8 cellular contexts compared by ENCODE assay signal in the genomic region with DNA sequence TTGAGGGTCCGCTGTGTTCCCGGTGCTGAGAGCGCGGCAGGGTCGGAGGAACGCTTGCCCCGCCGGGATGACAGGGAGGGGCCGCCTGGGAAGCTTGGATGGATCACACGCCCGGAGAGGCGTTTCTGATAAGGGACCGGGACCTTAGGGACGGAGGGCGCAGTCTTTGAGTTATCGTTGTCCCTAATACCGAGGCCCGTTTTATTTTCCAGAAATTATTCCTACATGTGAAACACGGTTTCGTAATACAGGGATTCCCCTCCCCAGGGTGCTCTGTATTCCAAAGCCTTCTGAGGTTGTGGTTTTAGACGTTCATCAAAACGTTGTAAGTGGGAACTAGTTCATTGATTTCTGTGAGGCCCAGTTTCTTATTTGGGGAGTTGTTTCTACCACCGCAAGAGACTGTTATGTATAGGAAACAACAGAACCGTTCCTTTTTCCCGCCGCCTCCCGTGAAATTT. TPM values are rescaled to one million over a fixed set of nuclear protein-coding genes. Genes with fewer than 3 reads are reported as not detected.
DNase-seq lines count a peak whose midpoint lies in the region; ATAC-seq, FAIRE-seq and TF ChIP-seq lines count a peak whose summit lies in the region.

No MANE protein-coding gene starts in this region.

- H3K79me2 ChIP-seq in endothelial cell of umbilical vein (ENCODE audit: control insufficient read depth, insufficient read depth, low read length): peaks cover 26% of the 10 kb centered on the region

- H3K4me1 Mint-ChIP-seq in Calu3 (ENCODE audit: low read depth, unreplicated experiment): peaks cover 11% of the 10 kb centered on the region

- dilution Hi-C loops in endothelial cell of umbilical vein (cut with MboI; ENCODE audit: extremely low pct_ligation_motif_present, low sequenced_read_pairs): no loop called here

- H3K9me3 ChIP-seq in endothelial cell of umbilical vein (replicated peaks; ENCODE audit: control insufficient read depth, insufficient read depth, low read length) (no peaks in the 10 kb centered on the region), mucosa of descending colon (no peaks in the 10 kb centered on the region)

- H3K4me3 Mint-ChIP-seq in Calu3 (ENCODE audit: low read depth, unreplicated experiment): peak overlapping the region; percentile 97

- peak overlapping the region; percentile 66 for H3K9ac ChIP-seq in endothelial cell of umbilical vein (replicated peaks; ENCODE audit: extremely low read depth, insufficient read depth, low read length)

- BruUV-seq in Calu3 (replicated peaks; lab: Mats Ljungman, UMichigan): no TSS peak
- BruUV-seq in endothelial cell of umbilical vein (replicated peaks; lab: Mats Ljungman, UMichigan): no TSS peak

- H4K20me1 ChIP-seq in endothelial cell of umbilical vein (replicated peaks; ENCODE audit: control insufficient read depth, extremely low read depth, insufficient read depth, low read length): no peaks in the 10 kb centered on the region

- TF ChIP-seq POLR2A in endothelial cell of umbilical vein (IDR thresholded peaks at IDR 0.05; ENCODE audit: low read depth, low read length): no peak

- H3K9me1 ChIP-seq in endothelial cell of umbilical vein (replicated peaks; ENCODE audit: control insufficient read depth, extremely low read depth, insufficient read depth, low read length): no peaks in the 10 kb centered on the region

- CTCF ChIA-PET in Calu3 (lab: Charles Lee): interaction anchor here (0.8 kb wide), 1 partner anchor 244 kb away, joined by 4 read pairs; no protein-coding TSS in a partner anchor
- CTCF ChIA-PET in endothelial cell of umbilical vein (lab: Charles Lee): interaction anchor here (1.0 to 3.0 kb wide), 2 partner anchors 15 to 18 kb away, joined by 4 to 18 read pairs; no protein-coding TSS in a partner anchor

- no peaks in the 10 kb centered on the region for H3K27me3 Mint-ChIP-seq in Calu3 (ENCODE audit: unreplicated experiment)

- ATAC-seq in HG02623 (IDR thresholded peaks at IDR 0.05; ENCODE audit: unreplicated experiment) (peak; percentile 5), mucosa of descending colon (peak; percentile 30), HG03342 (IDR thresholded peaks at IDR 0.05; ENCODE audit: unreplicated experiment) (no peak), HG02981 (IDR thresholded peaks at IDR 0.05; ENCODE audit: unreplicated experiment) (no peak)

- intact Hi-C loops in Calu3 (cut with micrococcal nuclease; ENCODE audit: unreplicated experiment): no loop called here
- intact Hi-C loops in endothelial cell of umbilical vein (cut with micrococcal nuclease): loop anchor here (1.0 to 2.0 kb wide), 3 partner anchors 94 to 235 kb away; a partner anchor contains a TSS
- intact Hi-C loops in mucosa of descending colon (cut with DNase I, micrococcal nuclease): no loop called here

- H3K4me1 ChIP-seq in endothelial cell of umbilical vein (ENCODE audit: control insufficient read depth, extremely low read depth, insufficient read depth, low read length) (peaks cover 11% of the 10 kb centered on the region), mucosa of descending colon (ENCODE audit: low read depth) (peaks cover 4% of the 10 kb centered on the region)

- no peaks in the 10 kb centered on the region for H3K27me3 ChIP-seq in endothelial cell of umbilical vein (ENCODE audit: control insufficient read depth in 2 of 2, insufficient read depth in 2 of 2, low read length in 2 of 2)

- no peak for TF ChIP-seq CTCF in Calu3 (IDR thresholded peaks at IDR 0.05; ENCODE audit: unreplicated experiment)
- no peak for TF ChIP-seq CTCF in endothelial cell of umbilical vein (IDR thresholded peaks at IDR 0.05; ENCODE audit: extremely low read depth in 1 of 2, insufficient read depth in 1 of 2, low read depth in 1 of 2, low read length in 2 of 2)
- TF ChIP-seq CTCF in mucosa of descending colon (IDR thresholded peaks at IDR 0.05): no peak

- peaks cover 37% of the 10 kb centered on the region for H3K36me3 Mint-ChIP-seq in Calu3 (ENCODE audit: insufficient read depth, unreplicated experiment)

- H3K4me3 ChIP-seq in endothelial cell of umbilical vein (replicated peaks in 1 of 3; ENCODE audit: insufficient read depth in 1 of 3, low read depth in 1 of 3, low read length in 3 of 3) (peak overlapping the region; percentile 57 to 83 (median 74)), mucosa of descending colon (peak overlapping the region; percentile 56)

- H3K36me3 ChIP-seq in endothelial cell of umbilical vein (ENCODE audit: control insufficient read depth in 2 of 2, extremely low read depth in 1 of 2, insufficient read depth in 2 of 2, low read length in 2 of 2): peaks cover 6 to 14% of the 10 kb centered on the region in 2 experiments
- H3K36me3 ChIP-seq in mucosa of descending colon (ENCODE audit: low read depth): no peaks in the 10 kb centered on the region

- H3K27ac Mint-ChIP-seq in Calu3 (ENCODE audit: unreplicated experiment): peak overlapping the region; percentile 68

- FAIRE-seq in endothelial cell of umbilical vein (lab: Jason Lieb, UNC): peak; percentile 72

- POLR2A ChIA-PET in endothelial cell of umbilical vein (lab: Charles Lee): no interaction called here

- H2AFZ ChIP-seq in endothelial cell of umbilical vein (ENCODE audit: low read depth, low read length): peak overlapping the region; percentile 52

- DNase-seq in Calu3 (peak; percentile 40), SK-N-DZ (ENCODE audit: low spot score) (peak; percentile 16), endothelial cell of umbilical vein (ENCODE audit: low read depth, low spot score) (peak; percentile 39), mucosa of descending colon (peak in 1 of 3 donors; percentile 41)
- no peak for DNase-seq in stimulated activated CD4-positive, alpha-beta T cell treated with anti-CD3 and anti-CD28 coated beads, Interleukin-1b, Interleukin-23, amount 100 ng/mL, for 48 hours

- peak overlapping the region; percentile 48 for H3K27ac ChIP-seq in endothelial cell of umbilical vein (ENCODE audit: insufficient read depth, low read depth, low read length)

- H3K9me3 Mint-ChIP-seq in Calu3 (ENCODE audit: low read depth, unreplicated experiment): no peaks in the 10 kb centered on the region

- H3K4me2 ChIP-seq in endothelial cell of umbilical vein (ENCODE audit: insufficient read depth, low read length): peak overlapping the region; percentile 82

TF ChIP-seq in endothelial cell of umbilical vein, 7 proteins besides CTCF, POLR2A, EP300 and RAD21:
- TF ChIP-seq JUN (IDR thresholded peaks at IDR 0.05; ENCODE audit: borderline replicate concordance, insufficient read depth, insufficient read length, low read depth) (no peak), POLR2AphosphoS5 (IDR thresholded peaks at IDR 0.05; ENCODE audit: insufficient read depth, low read depth, low read length) (no peak), EZH2 (IDR thresholded peaks at IDR 0.05; ENCODE audit: borderline replicate concordance, low read depth, low read length, severe bottlenecking) (no peak), FOS (IDR thresholded peaks at IDR 0.05; ENCODE audit: borderline replicate concordance, insufficient read depth, low read length) (no peak), GATA2 (IDR thresholded peaks at IDR 0.05; ENCODE audit: insufficient read depth, insufficient read length, low read depth, low read length) (no peak), MYC (IDR thresholded peaks at IDR 0.05; ENCODE audit: low read depth, low read length) (no peak)
- TF ChIP-seq, protein P1, sequence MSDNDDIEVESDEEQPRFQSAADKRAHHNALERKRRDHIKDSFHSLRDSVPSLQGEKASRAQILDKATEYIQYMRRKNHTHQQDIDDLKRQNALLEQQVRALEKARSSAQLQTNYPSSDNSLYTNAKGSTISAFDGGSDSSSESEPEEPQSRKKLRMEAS (IDR thresholded peaks at IDR 0.05; ENCODE audit: insufficient read depth, insufficient read length): no peak
TF ChIP-seq in endothelial cell of umbilical vein: peak in this region for 0.

RNA-seq across cellular contexts. Expression of a gene that starts 0.7 kb away (rescaled TPM):
- 154 TPM in 2 replicates for total RNA-seq in Calu3 (2022)
- 241 and 263 TPM in 2 replicates for polyA plus RNA-seq in SK-N-DZ (2014; cell fraction: cytosol; rRNA removed)
- polyA plus RNA-seq in SK-N-DZ (2014; cell fraction: nucleus; rRNA removed): 171 and 223 TPM in 2 replicates
- 154 and 168 TPM in 2 replicates for total RNA-seq in endothelial cell of umbilical vein
- polyA plus RNA-seq in endothelial cell of umbilical vein: 34.2 and 51.7 TPM in 2 replicates
- 100.0 and 147 TPM in 2 replicates for polyA plus RNA-seq in endothelial cell of umbilical vein (2011; cell fraction: cytosol; rRNA removed)
- polyA plus RNA-seq in endothelial cell of umbilical vein (2011; cell fraction: nucleus; rRNA removed): 46.1 and 73.6 TPM in 2 replicates
- 182 and 264 TPM in 2 replicates for polyA plus RNA-seq in endothelial cell of umbilical vein (2012)
- polyA minus RNA-seq in endothelial cell of umbilical vein: 9.8 and 15.1 TPM in 2 replicates
- polyA minus RNA-seq in endothelial cell of umbilical vein (2011; cell fraction: cytosol; rRNA and poly(A)+ RNA removed): 80.6 TPM
- 9.2 and 10.9 TPM in 2 replicates for polyA minus RNA-seq in endothelial cell of umbilical vein (2011; cell fraction: nucleus; rRNA and poly(A)+ RNA removed)
- total RNA-seq in mucosa of descending colon: 10 to 100 TPM; 44.8 to 79.6 (median 69.4) TPM

Comparison
In these comparisons a context has a peak if more than half of its experiments do, and no peak if none do; other contexts are left out.
1. ATAC-seq: peak in HG02623 (single experiment) and mucosa of descending colon (single experiment); none in HG03342 (single experiment) and HG02981 (single experiment).